In the genomic region with DNA sequence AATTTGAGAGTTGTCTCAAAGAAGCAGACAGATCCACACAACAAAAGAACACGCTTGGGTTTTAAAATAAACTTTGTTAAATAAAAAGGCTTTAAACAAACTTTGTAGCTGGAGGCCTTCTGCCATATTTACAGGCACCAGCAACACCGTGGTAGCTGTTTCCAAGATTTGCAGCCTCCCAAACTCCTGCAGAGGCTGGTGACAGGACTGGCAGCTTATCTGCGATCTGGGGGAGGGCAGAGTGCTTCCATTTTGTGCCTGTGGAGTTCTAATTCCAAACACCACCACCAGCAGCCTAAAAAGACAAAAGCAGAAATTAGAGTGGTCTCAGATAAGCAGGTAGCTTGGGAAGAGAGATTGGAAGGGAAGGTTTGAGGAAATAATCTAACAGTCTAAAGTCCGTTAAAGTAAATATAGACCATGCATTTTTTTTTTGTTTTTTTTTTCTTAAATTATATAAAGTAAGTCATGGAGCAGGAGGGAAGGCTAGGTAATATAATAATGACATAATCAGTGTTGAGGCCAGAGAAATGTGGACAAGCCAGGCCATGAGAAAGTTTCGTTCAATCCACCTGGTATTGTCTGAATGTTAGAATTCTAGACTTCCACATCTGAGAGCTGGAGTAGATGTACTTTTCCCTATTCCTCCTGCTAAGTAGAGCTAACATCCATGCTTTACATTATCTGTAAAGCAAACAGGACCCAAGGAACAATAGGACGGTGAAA, we compare ENCODE assay signal across 23 cellular contexts.
DNase-seq lines count a peak whose midpoint lies in the region; ATAC-seq and TF ChIP-seq lines count a peak whose summit lies in the region.
"Had no signal": no experiment of that assay in that cellular context is flagged by ENCODE, and none has a peak within 500 bp of the region (broad histone marks: within the 10 kb centered on the region; RNA-seq: fewer than 3 reads in every experiment).

No MANE protein-coding gene starts in this region.

- H3K27ac Mint-ChIP-seq in stimulated activated naive B cell treated with anti-CD40 and anti-IgM and Interleukin-4, amounts not matched to agents 10 μg/mL and 1 μg/mL and 100 μg/mL, for 72 hours, result no peak overlapping the region
- H3K27ac Mint-ChIP-seq: CD14-positive monocyte; CD4-positive, alpha-beta T cell; CD8-positive, alpha-beta memory T cell had no signal

- no peaks in the 10 kb centered on the region for H3K36me3 Mint-ChIP-seq in stimulated activated naive B cell treated with anti-CD40 and anti-IgM and Interleukin-4, amounts not matched to agents 10 μg/mL and 1 μg/mL and 100 μg/mL, for 72 hours
- H3K36me3 Mint-ChIP-seq: CD14-positive monocyte; CD8-positive, alpha-beta memory T cell had no signal

- no peaks in the 10 kb centered on the region for H3K79me2 ChIP-seq in osteoblast (ENCODE audit: insufficient read depth, low read length)

- no peak overlapping the region for H3K4me2 ChIP-seq in osteoblast (ENCODE audit: insufficient read depth, low read length)
- H3K4me2 ChIP-seq: A549; BLaER1 treated with 17β-estradiol and CSF1 and Interleukin-3, amounts not matched to agents 10 nM and 100 nM had no signal

- no peak overlapping the region for H3K4me3 ChIP-seq in body of pancreas
- H3K4me3 ChIP-seq in osteoblast (ENCODE audit: insufficient read depth, low read length), result no peak overlapping the region
- H3K4me3 ChIP-seq: A549; BLaER1 treated with 17β-estradiol and CSF1 and Interleukin-3, amounts not matched to agents 10 nM and 100 nM; GM12878; HAP-1 had no signal

- TF ChIP-seq CTCF in body of pancreas (IDR thresholded peaks at IDR 0.05), result no peak
- no peak for TF ChIP-seq CTCF in osteoblast (IDR thresholded peaks at IDR 0.05; ENCODE audit: extremely low read depth, low read depth, low read length)

- H3K27ac ChIP-seq in body of pancreas (peak overlapping the region in 3 of 4 donors; percentile 5 to 13 (median 10)), osteoblast (ENCODE audit: low read depth, low read length) (no peak overlapping the region)
- H3K27ac ChIP-seq: A549; BLaER1 treated with 17β-estradiol and CSF1 and Interleukin-3, amounts not matched to agents 10 nM and 100 nM had no signal

- H3K9me3 ChIP-seq in body of pancreas (no peaks in the 10 kb centered on the region), osteoblast (ENCODE audit: low read depth, low read length) (peaks cover 5% of the 10 kb centered on the region)
- H3K9me3 ChIP-seq: A549; BE2C; BLaER1 treated with 17β-estradiol and CSF1 and Interleukin-3, amounts not matched to agents 10 nM and 100 nM; HAP-1 had no signal

- peak in 1 of 4 donors; percentile 12 for DNase-seq in body of pancreas
- DNase-seq in middle frontal gyrus (ENCODE audit: extremely low spot score, low spot score), result peak; percentile 33
- DNase-seq in osteoblast (ENCODE audit: insufficient read length, low spot score, missing footprints), result peak; percentile 43
- peak; percentile 44 for DNase-seq in superior temporal gyrus (ENCODE audit: extremely low spot score)
- no peak for DNase-seq in stimulated activated naive B cell treated with anti-CD40 and anti-IgM and Interleukin-4, amounts not matched to agents 10 μg/mL and 1 μg/mL and 100 μg/mL, for 72 hours
- DNase-seq: 8988T; ACHN; AML-193; BE2C; CD4-positive, alpha-beta T cell; CD8-positive, alpha-beta memory T cell; DMS 273 treated with DMSO at 0.1 percent for 48 hours; DMS79; EL; GDM1; GOT3 had no signal

- H2AFZ ChIP-seq in osteoblast (ENCODE audit: low read length), result no peak overlapping the region

- H3K4me1 ChIP-seq in body of pancreas (peaks cover 6% of the 10 kb centered on the region), osteoblast (ENCODE audit: insufficient read depth, low read length) (no peaks in the 10 kb centered on the region)
- H3K4me1 ChIP-seq: A549; BE2C; BLaER1 treated with 17β-estradiol and CSF1 and Interleukin-3, amounts not matched to agents 10 nM and 100 nM; HAP-1 had no signal

- 24 to 37% methylated on average over 6 of the region's 6 CpGs for WGBS in body of pancreas, 2 donors

- intact Hi-C loops in body of pancreas (cut with DNase I), result no loop called here

- no peaks in the 10 kb centered on the region for H4K20me1 ChIP-seq in osteoblast (ENCODE audit: insufficient read depth, low read length)
- H4K20me1 ChIP-seq: BLaER1 treated with 17β-estradiol and CSF1 and Interleukin-3, amounts not matched to agents 10 nM and 100 nM had no signal

- H3K27me3 ChIP-seq in body of pancreas, result no peaks in the 10 kb centered on the region
- no peaks in the 10 kb centered on the region for H3K27me3 ChIP-seq in osteoblast (ENCODE audit: insufficient read depth, low read length)
- H3K27me3 ChIP-seq: BE2C; BLaER1 treated with 17β-estradiol and CSF1 and Interleukin-3, amounts not matched to agents 10 nM and 100 nM had no signal

- peaks cover 0 to 9% of the 10 kb centered on the region in 2 donors for H3K27me3 Mint-ChIP-seq in stimulated activated naive B cell treated with anti-CD40 and anti-IgM and Interleukin-4, amounts not matched to agents 10 μg/mL and 1 μg/mL and 100 μg/mL, for 72 hours
- H3K27me3 Mint-ChIP-seq: CD8-positive, alpha-beta memory T cell had no signal

- no peaks in the 10 kb centered on the region for H3K4me1 Mint-ChIP-seq in stimulated activated naive B cell treated with anti-CD40 and anti-IgM and Interleukin-4, amounts not matched to agents 10 μg/mL and 1 μg/mL and 100 μg/mL, for 72 hours
- H3K4me1 Mint-ChIP-seq: CD14-positive monocyte; CD8-positive, alpha-beta memory T cell had no signal

- H3K4me3 Mint-ChIP-seq in stimulated activated naive B cell treated with anti-CD40 and anti-IgM and Interleukin-4, amounts not matched to agents 10 μg/mL and 1 μg/mL and 100 μg/mL, for 72 hours, result no peak overlapping the region
- H3K4me3 Mint-ChIP-seq: CD14-positive monocyte; CD4-positive, alpha-beta T cell; CD8-positive, alpha-beta memory T cell had no signal

- H3K36me3 ChIP-seq in body of pancreas (replicated peaks in 1 of 2; ENCODE audit: insufficient read depth in 1 of 2, low read depth in 2 of 2) (no peaks in the 10 kb centered on the region), osteoblast (ENCODE audit: insufficient read depth, low read length) (no peaks in the 10 kb centered on the region)
- H3K36me3 ChIP-seq: BE2C; BLaER1 treated with 17β-estradiol and CSF1 and Interleukin-3, amounts not matched to agents 10 nM and 100 nM; HAP-1 had no signal

- ATAC-seq in body of pancreas (peak; percentile 69), HG03354 (IDR thresholded peaks at IDR 0.05; ENCODE audit: poor library complexity, severe bottlenecking, unreplicated experiment) (no peak), GM21737 (IDR thresholded peaks at IDR 0.05; ENCODE audit: unreplicated experiment) (no peak)
- ATAC-seq in stimulated activated naive B cell treated with anti-CD40 and anti-IgM and Interleukin-4, amounts not matched to agents 10 μg/mL and 1 μg/mL and 100 μg/mL, for 72 hours (replicated peaks), result no peak
- ATAC-seq: A549, GM12878 had no signal

- H3K9me3 Mint-ChIP-seq in stimulated activated naive B cell treated with anti-CD40 and anti-IgM and Interleukin-4, amounts not matched to agents 10 μg/mL and 1 μg/mL and 100 μg/mL, for 72 hours, result peaks cover 0 to 7% of the 10 kb centered on the region in 2 donors

- TF ChIP-seq POLR2A in body of pancreas (IDR thresholded peaks at IDR 0.05), result no peak
